Comparison of ENCODE assay signal across 21 cellular contexts in genomic region chr6:132209351-132209750, GRCh38.
DNase-seq lines count a peak whose midpoint lies in the region; ATAC-seq, FAIRE-seq and TF ChIP-seq lines count a peak whose summit lies in the region.
"Had no signal": no experiment of that assay in that cellular context is flagged by ENCODE, and none has a peak within 500 bp of the region (broad histone marks: within the 10 kb centered on the region; RNA-seq: fewer than 3 reads in every experiment).

No MANE protein-coding gene starts in this region.

- ATAC-seq in HepG2 (peak; percentile 62), HG03442 (IDR thresholded peaks at IDR 0.05; ENCODE audit: unreplicated experiment) (no peak), Right ventricle myocardium superior (ENCODE audit: poor library complexity) (no peak), HG03378 (IDR thresholded peaks at IDR 0.05; ENCODE audit: unreplicated experiment) (no peak)
- ATAC-seq: left cardiac atrium, natural killer cell had no signal

- 0% methylated on average over 1 of the region's 1 CpG for WGBS in HepG2 (ENCODE audit: low lambda C conversion rate)

- H3K9me3 ChIP-seq in HepG2 (ENCODE audit: low read length) = no peaks in the 10 kb centered on the region
- H3K9me3 ChIP-seq: ovary had no signal

- H4K20me1 ChIP-seq in HepG2 (ENCODE audit: insufficient read depth, low read length) = no peaks in the 10 kb centered on the region

- H3K36me3 ChIP-seq in HepG2 (replicated peaks in 1 of 2; ENCODE audit: control insufficient read depth in 1 of 2, insufficient read depth in 2 of 2, low read length in 2 of 2) = no peaks in the 10 kb centered on the region
- no peaks in the 10 kb centered on the region for H3K36me3 ChIP-seq in H7 (replicated peaks; ENCODE audit: control insufficient read depth, insufficient read depth, low read length)
- H3K36me3 ChIP-seq: ovary had no signal

- TF ChIP-seq RAD21 in HepG2 (CRISPR knock-in tag; IDR thresholded peaks at IDR 0.05) = no peak

- no peaks in the 10 kb centered on the region for H3K27me3 ChIP-seq in HepG2 (ENCODE audit: control insufficient read depth in 1 of 2, insufficient read depth in 2 of 2, low read length in 2 of 2)
- H3K27me3 ChIP-seq in H7 (ENCODE audit: control insufficient read depth, insufficient read depth, low read length) = no peaks in the 10 kb centered on the region
- H3K27me3 ChIP-seq: ovary had no signal

- H3K27ac ChIP-seq in VCaP (no peak overlapping the region), HepG2 (ENCODE audit: extremely low read length, insufficient read depth, low read length) (no peak overlapping the region)
- H3K27ac ChIP-seq: dorsolateral prefrontal cortex, ovary had no signal

- H3K4me1 ChIP-seq in HepG2 (ENCODE audit: insufficient read depth, low read length) = no peaks in the 10 kb centered on the region

- no peak for FAIRE-seq in HepG2 (lab: Jason Lieb, UNC)
- FAIRE-seq: GM12891, GM19239, H1 had no signal

- 0 out of 2 replicates have a peak, but pooled peaks have one; percentile 11 for TF ChIP-seq CTCF in VCaP (conservative IDR thresholded peaks at IDR 0.05)
- no peak for TF ChIP-seq CTCF in HepG2 (CRISPR knock-in tag; IDR thresholded peaks at IDR 0.05)

- no peak overlapping the region for H2AFZ ChIP-seq in HepG2 (ENCODE audit: low read length)

- CTCF ChIA-PET in HepG2 (lab: Yijun Ruan, JAX; ENCODE audit: low intra/inter-chr PET ratio, low total read pairs) = no interaction called here

- in situ Hi-C loops in HepG2 (cut with HindIII; ENCODE audit: extremely low pct_ligation_motif_present, low pct_unique_long_range_greater_than_20kb) = loop anchor here (25.0 kb wide), 1 partner anchor 522 kb away; no protein-coding TSS in a partner anchor

- TF ChIP-seq POLR2A in HepG2 (IDR thresholded peaks at IDR 0.05; ENCODE audit: insufficient read depth in 1 of 2, low read depth in 2 of 2, low read length in 2 of 2) = no peak

- no peak overlapping the region for H3K9ac ChIP-seq in HepG2 (ENCODE audit: insufficient read depth, low read depth, low read length)

- intact Hi-C loops in HepG2 (cut with micrococcal nuclease; ENCODE audit: unreplicated experiment) (no loop called here), Right ventricle myocardium superior (cut with DNase I) (no loop called here)

- no peaks in the 10 kb centered on the region for H3K79me2 ChIP-seq in HepG2 (ENCODE audit: insufficient read depth, low read length)

- TF ChIP-seq EP300 in HepG2 (IDR thresholded peaks at IDR 0.05; ENCODE audit: low read depth in 2 of 2, low read length in 2 of 2) (no peak), HepG2 (CRISPR knock-in tag; IDR thresholded peaks at IDR 0.05; ENCODE audit: borderline replicate concordance) (no peak)

- no peak overlapping the region for H3K4me2 ChIP-seq in HepG2 (ENCODE audit: low read depth, low read length)

- DNase-seq in Daoy (ENCODE audit: low read depth) (peak; percentile 24), LoVo (ENCODE audit: low spot score) (peak; percentile 44), HepG2 (ENCODE audit: low spot score) (no peak), Right ventricle myocardium superior (no peak), H7 (no peak)
- DNase-seq: activated naive CD4-positive, alpha-beta T cell treated with Interleukin-2 at 50 U/mL for 16 hours; activated T-cell treated with anti-CD3 and anti-CD28 coated beads, Interleukin-2, amount 50 U/mL, for 24 hours; dorsolateral prefrontal cortex; left cardiac atrium; natural killer cell; NCI-H2171; ovary; right cardiac atrium; stimulated activated CD4-positive, alpha-beta T cell treated with anti-CD3 and anti-CD28 coated beads, Interleukin-12 subunit alpha, Interleukin-12 subunit beta, amount 100 ng/mL, for 4 hours; substantia nigra had no signal

- no peak overlapping the region for H3K4me3 ChIP-seq in HepG2 (replicated peaks in 1 of 3; ENCODE audit: insufficient read depth in 1 of 3, low read depth in 2 of 3, low read length in 3 of 3)
- no peak overlapping the region for H3K4me3 ChIP-seq in H7 (ENCODE audit: insufficient read depth, low read depth, low read length)
- H3K4me3 ChIP-seq: dorsolateral prefrontal cortex, ovary had no signal

- BruUV-seq in HepG2 (replicated peaks; lab: Mats Ljungman, UMichigan) = no TSS peak

- POLR2A ChIA-PET in HepG2 (lab: Yijun Ruan, JAX) = no interaction called here

TF ChIP-seq in HepG2, 621 proteins besides CTCF, POLR2A, EP300 and RAD21:
- TF ChIP-seq ZNF136 (CRISPR knock-in tag; IDR thresholded peaks at IDR 0.05; ENCODE audit: low read depth) (no peak), POLR2AphosphoS2 (IDR thresholded peaks at IDR 0.05; ENCODE audit: low read depth, low read length) (no peak), ZNF124 (CRISPR knock-in tag; IDR thresholded peaks at IDR 0.05) (no peak), TGIF2 (CRISPR knock-in tag; IDR thresholded peaks at IDR 0.05) (no peak), CREB1 (IDR thresholded peaks at IDR 0.05) (no peak), CREB1 (CRISPR knock-in tag; IDR thresholded peaks at IDR 0.05) (no peak), MXD1 (CRISPR knock-in tag; IDR thresholded peaks at IDR 0.05) (no peak), ZBTB20 (CRISPR knock-in tag; IDR thresholded peaks at IDR 0.05; ENCODE audit: borderline replicate concordance, low read depth) (no peak), ZZZ3 (CRISPR knock-in tag; IDR thresholded peaks at IDR 0.05; ENCODE audit: borderline replicate concordance) (no peak), DNMT1 (CRISPR knock-in tag; IDR thresholded peaks at IDR 0.05) (no peak), SMAD9 (CRISPR knock-in tag; IDR thresholded peaks at IDR 0.05) (no peak), KLF11 (CRISPR knock-in tag; IDR thresholded peaks at IDR 0.05) (no peak)

Comparison
In these comparisons a context has a peak if more than half of its experiments do, and no peak if none do; other contexts are left out.
1. DNase-seq: peak in Daoy (single experiment) and LoVo (single experiment); none in HepG2 (single experiment), Right ventricle myocardium superior (single experiment) and H7 (single experiment).